In genomic region chr2:42216712-42217111, GRCh38 we compare ENCODE assay signal across 12 cellular contexts. TPM values are rescaled to one million over a fixed set of nuclear protein-coding genes. Genes with fewer than 3 reads are reported as not detected.
DNase-seq lines count a peak whose midpoint lies in the region; ATAC-seq, FAIRE-seq and TF ChIP-seq lines count a peak whose summit lies in the region.
"Had no signal": no experiment of that assay in that cellular context is flagged by ENCODE, and none has a peak within 500 bp of the region (broad histone marks: within the 10 kb centered on the region; RNA-seq: fewer than 3 reads in every experiment).

No MANE protein-coding gene starts in this region.

- H3K27me3 ChIP-seq in HL-60 (ENCODE audit: insufficient read depth, poor library complexity, severe bottlenecking): no peaks in the 10 kb centered on the region

- H3K36me3 Mint-ChIP-seq in activated T-helper 17 cell treated with anti-CD3 and anti-CD28 coated beads, Interleukin-2, amount 50 U/mL, for 72 hours (ENCODE audit: low read depth): peaks cover 23% of the 10 kb centered on the region
- H3K36me3 Mint-ChIP-seq: activated naive CD4-positive, alpha-beta T cell treated with anti-CD3 and anti-CD28 coated beads, Interleukin-2, amount 50 U/mL, for 72 hours had no signal

- no peak overlapping the region for H3K4me3 ChIP-seq in HL-60 (replicated peaks; ENCODE audit: insufficient read depth, low read length)

- H3K27ac Mint-ChIP-seq in activated T-helper 17 cell treated with anti-CD3 and anti-CD28 coated beads, Interleukin-2, amount 50 U/mL, for 72 hours: peak overlapping the region; percentile 74

- TF ChIP-seq CTCF in AG09319 (IDR thresholded peaks at IDR 0.05; ENCODE audit: low read depth, low read length) (no peak), HL-60 (IDR thresholded peaks at IDR 0.05; ENCODE audit: insufficient read depth, low read length) (no peak), D721Med (IDR thresholded peaks at IDR 0.05; ENCODE audit: insufficient read depth, missing control alignments) (no peak)

- no peak for TF ChIP-seq POLR2A in GM12892 (IDR thresholded peaks at IDR 0.05; ENCODE audit: low read depth, low read length)

- peak; percentile 39 for ATAC-seq in activated T-helper 17 cell treated with anti-CD3 and anti-CD28 coated beads, Interleukin-2, amount 50 U/mL, for 72 hours (replicated peaks)
- no peak for ATAC-seq in HG02970 (IDR thresholded peaks at IDR 0.05; ENCODE audit: low FRiP score, unreplicated experiment)
- ATAC-seq: activated naive CD4-positive, alpha-beta T cell treated with anti-CD3 and anti-CD28 coated beads, Interleukin-2, amount 50 U/mL, for 72 hours; Right ventricle myocardium inferior had no signal

- H3K27me3 Mint-ChIP-seq in activated T-helper 17 cell treated with anti-CD3 and anti-CD28 coated beads, Interleukin-2, amount 50 U/mL, for 72 hours: no peaks in the 10 kb centered on the region

- peak overlapping the region; percentile 47 for H3K4me3 Mint-ChIP-seq in activated T-helper 17 cell treated with anti-CD3 and anti-CD28 coated beads, Interleukin-2, amount 50 U/mL, for 72 hours

- FAIRE-seq in GM12892 (lab: Jason Lieb, UNC) (no peak), D721Med (lab: Jason Lieb, UNC) (no peak)

- DNase-seq in AG09319 (ENCODE audit: extremely low read depth, low read depth) (peak; percentile 57), HL-60 (ENCODE audit: low read depth in 1 of 2, low spot score in 1 of 2) (peak; percentile 41 to 65), kidney tubule cell (ENCODE audit: low spot score) (peak; percentile 25), amygdala (lab: John Stamatoyannopoulos, UW) (no peak), GM12892 (ENCODE audit: insufficient read length) (no peak), D721Med (ENCODE audit: insufficient read length, low spot score) (no peak)
- DNase-seq: activated CD4-positive, alpha-beta T cell treated with anti-CD3 and anti-CD28 coated beads for 1 hour; posterior cingulate gyrus had no signal

- peaks cover 40% of the 10 kb centered on the region for H3K4me1 Mint-ChIP-seq in activated T-helper 17 cell treated with anti-CD3 and anti-CD28 coated beads, Interleukin-2, amount 50 U/mL, for 72 hours

- H3K9me3 Mint-ChIP-seq in activated T-helper 17 cell treated with anti-CD3 and anti-CD28 coated beads, Interleukin-2, amount 50 U/mL, for 72 hours: no peaks in the 10 kb centered on the region
- H3K9me3 Mint-ChIP-seq: activated naive CD4-positive, alpha-beta T cell treated with anti-CD3 and anti-CD28 coated beads, Interleukin-2, amount 50 U/mL, for 72 hours had no signal

- H3K27ac ChIP-seq in HL-60 (replicated peaks): peak overlapping the region; percentile 75

RNA-seq across cellular contexts. Expression of gene EML4, which starts 47.6 kb away (rescaled TPM):
- total RNA-seq in activated T-helper 17 cell treated with anti-CD3 and anti-CD28 coated beads, Interleukin-2, amount 50 U/mL, for 72 hours: 10 to 100 TPM; 69.9 to 93.7 TPM
- 22.7 TPM for polyA plus RNA-seq in GM12892 (2012; ENCODE audit: missing spikeins)

Comparison
In these comparisons a context has a peak if more than half of its experiments do, and no peak if none do; other contexts are left out.
1. DNase-seq: peak in AG09319 (single experiment), HL-60 (2 of 2) and kidney tubule cell (single experiment); none in amygdala (0 of 56), GM12892 (single experiment) and D721Med (single experiment).